In the genomic region with DNA sequence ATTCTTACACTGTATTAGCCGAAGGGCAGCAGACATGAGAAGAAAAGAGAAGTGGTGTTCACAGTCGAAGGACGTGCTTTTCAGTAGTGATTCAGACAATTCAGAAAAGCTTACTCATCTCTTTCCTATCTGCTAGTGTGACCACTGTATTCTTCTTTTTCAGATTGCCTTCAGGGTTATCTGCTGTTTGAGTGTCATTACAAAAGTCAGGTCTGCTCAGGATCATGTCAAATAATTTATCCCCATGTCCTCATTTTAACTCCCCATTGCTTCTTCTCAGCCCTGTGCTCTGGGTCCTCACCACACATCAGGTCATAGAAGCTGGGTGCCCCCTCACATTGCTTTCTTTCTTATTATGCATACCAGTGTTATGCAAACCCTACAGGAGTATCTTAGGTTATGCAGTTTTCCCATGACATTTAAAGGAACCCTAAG, we compare ENCODE assay signal across 8 cellular contexts.
DNase-seq lines count a peak whose midpoint lies in the region; ATAC-seq and TF ChIP-seq lines count a peak whose summit lies in the region.

No MANE protein-coding gene starts in this region.

- no peaks in the 10 kb centered on the region for H3K9me3 ChIP-seq in BE2C
- H3K9me3 ChIP-seq in T-helper 17 cell (ENCODE audit: control insufficient read depth, low read length, poor library complexity, severe bottlenecking), result no peaks in the 10 kb centered on the region

- H3K4me3 Mint-ChIP-seq in T-helper 17 cell, result no peak overlapping the region

- TF ChIP-seq CTCF in BE2C (IDR thresholded peaks at IDR 0.05; ENCODE audit: low read depth, low read length), result no peak

- H3K4me1 ChIP-seq in BE2C, result peaks cover 5% of the 10 kb centered on the region

- no peaks in the 10 kb centered on the region for H3K4me1 Mint-ChIP-seq in T-helper 17 cell

- H3K27me3 ChIP-seq in BE2C, result no peaks in the 10 kb centered on the region; the same call in 1 of the 2 replicates

- peak; percentile 37 for DNase-seq in BE2C
- peak; percentile 26 for DNase-seq in dedifferentiated amniotic fluid mesenchymal stem cell (ENCODE audit: extremely low spot score)
- DNase-seq in activated naive CD4-positive, alpha-beta T cell treated with Interleukin-2 at 50 U/mL for 16 hours, result no peak
- no peak for DNase-seq in NCI-H1048 (lab: John Stamatoyannopoulos, UW)
- no peak for DNase-seq in T-helper 17 cell
- DNase-seq in 8988T, result no peak

- no peaks in the 10 kb centered on the region for H3K36me3 Mint-ChIP-seq in T-helper 17 cell (ENCODE audit: low read depth)

- no peak overlapping the region for H3K4me3 ChIP-seq in BE2C (ENCODE audit: low read depth, low read length)

- no peaks in the 10 kb centered on the region for H3K27me3 Mint-ChIP-seq in T-helper 17 cell

- ATAC-seq in GM21360 (IDR thresholded peaks at IDR 0.05; ENCODE audit: unreplicated experiment), result peak; percentile 85
- peak; percentile 93 for ATAC-seq in HG03442 (IDR thresholded peaks at IDR 0.05; ENCODE audit: unreplicated experiment)
- ATAC-seq in T-helper 17 cell, result no peak

- no peaks in the 10 kb centered on the region for H3K36me3 ChIP-seq in BE2C

- H3K27ac Mint-ChIP-seq in T-helper 17 cell, result no peak overlapping the region

Comparison
In these comparisons a context has a peak if more than half of its experiments do, and no peak if none do; other contexts are left out.
1. DNase-seq: peak in BE2C (single experiment) and dedifferentiated amniotic fluid mesenchymal stem cell (single experiment); none in activated naive CD4-positive, alpha-beta T cell treated with Interleukin-2 at 50 U/mL for 16 hours (single experiment), NCI-H1048 (single experiment), T-helper 17 cell (0 of 3) and 8988T (single experiment).